ENCODE assay signal across 17 cellular contexts in genomic region chr18:33837191-33837590, GRCh38.
"Had no signal": no experiment of that assay in that cellular context is flagged by ENCODE, and none has a peak within 500 bp of the region (broad histone marks: within the 10 kb centered on the region; RNA-seq: fewer than 3 reads in every experiment).

No MANE protein-coding gene starts in this region.

- H3K4me1 ChIP-seq: breast epithelium, left lung, right lobe of liver, vagina had no signal

- H3K27me3 ChIP-seq: breast epithelium, left lung, right lobe of liver, tibial artery, vagina had no signal

- H3K36me3 ChIP-seq: breast epithelium, left lung, prostate gland, right lobe of liver, tibial artery, vagina had no signal

- H3K27ac Mint-ChIP-seq: activated naive CD8-positive, alpha-beta T cell treated with anti-CD3 and anti-CD28 coated beads, Interleukin-2, amount 10 ng/mL, durations not matched to agents 7 days and 5 days; activated T-cell treated with anti-CD3 and anti-CD28 coated beads, Interleukin-2, amount 50 U/mL, for 72 hours; nephron; stimulated activated memory B cell treated with anti-CD40 and anti-IgM and Interleukin-4, amounts not matched to agents 10 μg/mL and 1 μg/mL and 100 μg/mL, for 72 hours had no signal

- H3K9me3 ChIP-seq: breast epithelium, left lung, prostate gland, right lobe of liver, tibial artery, vagina had no signal

- H3K36me3 Mint-ChIP-seq: activated naive CD8-positive, alpha-beta T cell treated with anti-CD3 and anti-CD28 coated beads, Interleukin-2, amount 10 ng/mL, durations not matched to agents 7 days and 5 days; stimulated activated memory B cell treated with anti-CD40 and anti-IgM and Interleukin-4, amounts not matched to agents 10 μg/mL and 1 μg/mL and 100 μg/mL, for 72 hours had no signal

- H3K27me3 Mint-ChIP-seq: activated naive CD8-positive, alpha-beta T cell treated with anti-CD3 and anti-CD28 coated beads, Interleukin-2, amount 10 ng/mL, durations not matched to agents 7 days and 5 days; stimulated activated memory B cell treated with anti-CD40 and anti-IgM and Interleukin-4, amounts not matched to agents 10 μg/mL and 1 μg/mL and 100 μg/mL, for 72 hours had no signal

- H3K27ac ChIP-seq: breast epithelium, left lung, prostate gland, right lobe of liver, tibial artery, vagina had no signal

- H3K4me1 Mint-ChIP-seq: activated naive CD8-positive, alpha-beta T cell treated with anti-CD3 and anti-CD28 coated beads, Interleukin-2, amount 10 ng/mL, durations not matched to agents 7 days and 5 days; stimulated activated memory B cell treated with anti-CD40 and anti-IgM and Interleukin-4, amounts not matched to agents 10 μg/mL and 1 μg/mL and 100 μg/mL, for 72 hours had no signal

- H3K4me3 ChIP-seq: breast epithelium, left lung, prostate gland, right lobe of liver, tibial artery, vagina had no signal

- H3K4me3 Mint-ChIP-seq: activated naive CD8-positive, alpha-beta T cell treated with anti-CD3 and anti-CD28 coated beads, Interleukin-2, amount 10 ng/mL, durations not matched to agents 7 days and 5 days; activated T-cell treated with anti-CD3 and anti-CD28 coated beads, Interleukin-2, amount 50 U/mL, for 72 hours; nephron; stimulated activated memory B cell treated with anti-CD40 and anti-IgM and Interleukin-4, amounts not matched to agents 10 μg/mL and 1 μg/mL and 100 μg/mL, for 72 hours had no signal

- DNase-seq: activated CD4-positive, alpha-beta T cell treated with anti-CD3 and anti-CD28 coated beads, Interleukin-2, amount 50 U/mL, for 48 hours; activated CD4-positive, CD25-positive, alpha-beta regulatory T cell treated with anti-CD3 and anti-CD28 coated beads, Interleukin-2, amount 50 U/mL, for 72 hours; activated naive CD8-positive, alpha-beta T cell treated with anti-CD3 and anti-CD28 coated beads, Interleukin-2, amount 10 ng/mL, durations not matched to agents 7 days and 5 days; activated T-cell treated with anti-CD3 and anti-CD28 coated beads, Interleukin-2, amount 50 U/mL, for 72 hours; anterior cingulate cortex; dermis blood vessel endothelial cell; erythroblast; hypothalamus; islet precursor cell; left lung; right lobe of liver; tibial artery had no signal
